In genomic region chr7:135993950-135994349, GRCh38 we compare ENCODE assay signal across 14 cellular contexts. TPM values are rescaled to one million over a fixed set of nuclear protein-coding genes. Genes with fewer than 3 reads are reported as not detected.
DNase-seq lines count a peak whose midpoint lies in the region; ATAC-seq, FAIRE-seq and TF ChIP-seq lines count a peak whose summit lies in the region.
"Had no signal": no experiment of that assay in that cellular context is flagged by ENCODE, and none has a peak within 500 bp of the region (broad histone marks: within the 10 kb centered on the region; RNA-seq: fewer than 3 reads in every experiment).

No MANE protein-coding gene starts in this region.

- H3K27ac ChIP-seq in DND-41 (ENCODE audit: low read length) (no peak overlapping the region), WERI-Rb-1 (no peak overlapping the region), breast epithelium (no peak overlapping the region)
- H3K27ac ChIP-seq: ovary, testis had no signal

- no peaks in the 10 kb centered on the region for H3K36me3 ChIP-seq in DND-41 (ENCODE audit: insufficient read depth, low read length)
- H3K36me3 ChIP-seq in WERI-Rb-1: no peaks in the 10 kb centered on the region
- H3K36me3 ChIP-seq in breast epithelium: no peaks in the 10 kb centered on the region
- H3K36me3 ChIP-seq: BLaER1 treated with 17β-estradiol and CSF1 and Interleukin-3, amounts not matched to agents 10 nM and 100 nM; ovary had no signal

- no peak overlapping the region for H3K9ac ChIP-seq in DND-41 (ENCODE audit: low read depth, low read length)
- H3K9ac ChIP-seq: BLaER1 treated with 17β-estradiol and CSF1 and Interleukin-3, amounts not matched to agents 10 nM and 100 nM had no signal

- H3K79me2 ChIP-seq in DND-41 (ENCODE audit: insufficient read depth, low read length): no peaks in the 10 kb centered on the region

- no peaks in the 10 kb centered on the region for H4K20me1 ChIP-seq in DND-41 (ENCODE audit: insufficient read depth, low read length)
- H4K20me1 ChIP-seq: BLaER1 treated with 17β-estradiol and CSF1 and Interleukin-3, amounts not matched to agents 10 nM and 100 nM had no signal

- peak; percentile 60 for ATAC-seq in DND-41 (ENCODE audit: insufficient read depth, low read depth)
- ATAC-seq in GM19324 (IDR thresholded peaks at IDR 0.05; ENCODE audit: low FRiP score, unreplicated experiment): peak; percentile 70
- ATAC-seq in HG02885 (IDR thresholded peaks at IDR 0.05; ENCODE audit: poor library complexity, unreplicated experiment): peak; percentile 71

- H3K4me3 ChIP-seq in DND-41 (ENCODE audit: low read depth in 1 of 2, low read length in 2 of 2): no peak overlapping the region
- no peak overlapping the region for H3K4me3 ChIP-seq in WERI-Rb-1 (ENCODE audit: low read depth, low read length)
- H3K4me3 ChIP-seq in breast epithelium: no peak overlapping the region
- H3K4me3 ChIP-seq: BLaER1 treated with 17β-estradiol and CSF1 and Interleukin-3, amounts not matched to agents 10 nM and 100 nM; ovary; testis had no signal

- H3K4me1 ChIP-seq in DND-41 (ENCODE audit: insufficient read depth, low read length): peaks cover 5% of the 10 kb centered on the region; the same call in 1 of the 2 replicates
- no peaks in the 10 kb centered on the region for H3K4me1 ChIP-seq in breast epithelium

- no peak overlapping the region for H2AFZ ChIP-seq in DND-41 (ENCODE audit: low read depth, low read length)

- H3K27me3 ChIP-seq in DND-41 (ENCODE audit: insufficient read depth, low read length, poor library complexity) (no peaks in the 10 kb centered on the region), WERI-Rb-1 (ENCODE audit: insufficient read depth, low read depth, severe bottlenecking) (no peaks in the 10 kb centered on the region), breast epithelium (no peaks in the 10 kb centered on the region)
- H3K27me3 ChIP-seq: BLaER1 treated with 17β-estradiol and CSF1 and Interleukin-3, amounts not matched to agents 10 nM and 100 nM; ovary; testis had no signal

- H3K9me3 ChIP-seq in DND-41 (ENCODE audit: insufficient read depth, low read length, severe bottlenecking) (no peaks in the 10 kb centered on the region), WERI-Rb-1 (ENCODE audit: severe bottlenecking) (no peaks in the 10 kb centered on the region), breast epithelium (no peaks in the 10 kb centered on the region)
- H3K9me3 ChIP-seq: BLaER1 treated with 17β-estradiol and CSF1 and Interleukin-3, amounts not matched to agents 10 nM and 100 nM; ovary; testis had no signal

- no peak for FAIRE-seq in HTR-8/SVneo (lab: Jason Lieb, UNC)

- intact Hi-C loops in breast epithelium (cut with DNase I; ENCODE audit: low total_unique reads): no loop called here

- no peak for DNase-seq in DND-41
- peak; percentile 2 for DNase-seq in OCI-M1 (lab: John Stamatoyannopoulos, UW)
- DNase-seq in NK-92 treated with Interleukin-12 subunit alpha and Interleukin-12 subunit beta, amount 100 ng/mL, for 24 hours (lab: John Stamatoyannopoulos, UW): no peak
- no peak for DNase-seq in WERI-Rb-1
- no peak for DNase-seq in HTR-8/SVneo (ENCODE audit: insufficient read length, low spot score)
- no peak for DNase-seq in breast epithelium (ENCODE audit: low spot score in 2 of 2)
- DNase-seq: activated CD8-positive, alpha-beta memory T cell treated with anti-CD3 and anti-CD28 coated beads, Interleukin-2, amount 50 U/mL, for 4 hours; NCI-H69; ovary; stimulated activated CD4-positive, alpha-beta T cell treated with anti-CD3 and anti-CD28 coated beads, Interleukin-4, amount 100 ng/mL, for 24 hours; testis had no signal

- TF ChIP-seq POLR2A in breast epithelium (IDR thresholded peaks at IDR 0.05): no peak

- TF ChIP-seq CTCF in DND-41 (IDR thresholded peaks at IDR 0.05; ENCODE audit: borderline replicate concordance, extremely low read depth, low read length, poor library complexity, severe bottlenecking) (no peak), WERI-Rb-1 (IDR thresholded peaks at IDR 0.05; ENCODE audit: low read depth, low read length) (no peak), breast epithelium (IDR thresholded peaks at IDR 0.05) (no peak)

- no peak overlapping the region for H3K4me2 ChIP-seq in DND-41 (ENCODE audit: insufficient read depth, low read length)

RNA-seq across cellular contexts. Expression of gene MTPN, which starts 16.8 kb away (rescaled TPM):
- total RNA-seq in breast epithelium: 10 to 100 TPM; 66.5 to 97.0 (median 85.5) TPM
